In genomic region chr1:91731815-91732214, GRCh38 we compare ENCODE assay signal across 8 cellular contexts.
DNase-seq lines count a peak whose midpoint lies in the region; ATAC-seq, FAIRE-seq and TF ChIP-seq lines count a peak whose summit lies in the region.

No MANE protein-coding gene starts in this region.

- ATAC-seq in A549 (no peak), sciatic nerve (no peak)

- no peak overlapping the region for H3K14ac ChIP-seq in neuronal stem cell (ENCODE audit: low read length)

- 20% methylated on average over 4 of the region's 4 CpGs for WGBS in A549 (ENCODE audit: missing lambda C conversion rate)
- WGBS in neuronal stem cell (ENCODE audit: extremely low coverage in 2 of 2, insufficient read length in 2 of 2, insufficient replicate concordance in 1 of 2), 2 donors, result no CpG with 5 or more reads among the region's 4 CpGs

- no peak for TF ChIP-seq RAD21 in A549 (conservative IDR thresholded peaks at IDR 0.05 in 1 of 2, IDR thresholded peaks at IDR 0.05 in 1 of 2)

- H2AFZ ChIP-seq in neuronal stem cell (ENCODE audit: low read length), result no peak overlapping the region

- H3K18ac ChIP-seq in neuronal stem cell (ENCODE audit: low read length), result no peak overlapping the region

- intact Hi-C loops in sciatic nerve (cut with DNase I), result no loop called here

- POLR2A ChIA-PET in A549 (lab: Yijun Ruan, JAX), result no interaction called here

- TF ChIP-seq POLR2A in A549 (IDR thresholded peaks at IDR 0.05; ENCODE audit: low read length), result no peak

- H3K36me3 ChIP-seq in neuronal stem cell (replicated peaks in 1 of 2; ENCODE audit: control insufficient read depth in 2 of 2, insufficient read depth in 2 of 2, low read length in 2 of 2), result no peaks in the 10 kb centered on the region

- no peak overlapping the region for H2BK120ac ChIP-seq in neuronal stem cell (ENCODE audit: low read depth, low read length)

- no peak for TF ChIP-seq CTCF in A549 (IDR thresholded peaks at IDR 0.05)

- peak overlapping the region; percentile 40 for H4K91ac ChIP-seq in neuronal stem cell (ENCODE audit: low read depth, low read length, poor library complexity)

- no peak for TF ChIP-seq EP300 in A549 (IDR thresholded peaks at IDR 0.05)

- H3K9me3 ChIP-seq in A549 (no peaks in the 10 kb centered on the region), neuronal stem cell (replicated peaks in 1 of 2; ENCODE audit: control insufficient read depth in 2 of 2, insufficient read depth in 1 of 2, low read depth in 1 of 2, low read length in 2 of 2) (no peaks in the 10 kb centered on the region)

- no peak overlapping the region for H2BK5ac ChIP-seq in neuronal stem cell (ENCODE audit: low read length)

- no peak for FAIRE-seq in A549 (lab: Jason Lieb, UNC)

- no peak overlapping the region for H2BK15ac ChIP-seq in neuronal stem cell (ENCODE audit: low read length)

- no peak overlapping the region for H2BK12ac ChIP-seq in neuronal stem cell (ENCODE audit: low read length)

- H3K27me3 ChIP-seq in neuronal stem cell (ENCODE audit: control insufficient read depth in 3 of 3, insufficient read depth in 3 of 3, low read depth in 1 of 3, low read length in 3 of 3), result no peaks in the 10 kb centered on the region

- H2AK5ac ChIP-seq in neuronal stem cell (ENCODE audit: low read depth, low read length), result no peak overlapping the region

- H3K79me1 ChIP-seq in neuronal stem cell (ENCODE audit: low read depth, low read length), result no peaks in the 10 kb centered on the region

- CTCF ChIA-PET in A549 (lab: Yijun Ruan, JAX), result no interaction called here

- H3K4me2 ChIP-seq in A549 (peak overlapping the region; percentile 62), neuronal stem cell (ENCODE audit: insufficient read depth, low read length, poor library complexity, severe bottlenecking) (no peak overlapping the region)

- no peak overlapping the region for H3K4me3 ChIP-seq in A549
- no peak overlapping the region for H3K4me3 ChIP-seq in neuronal stem cell (ENCODE audit: low read length in 2 of 2)

- no peak overlapping the region for H3K4ac ChIP-seq in neuronal stem cell (ENCODE audit: low read length)

- peaks cover 56% of the 10 kb centered on the region for H3K4me1 ChIP-seq in A549
- H3K4me1 ChIP-seq in neuronal stem cell (ENCODE audit: control insufficient read depth in 2 of 2, insufficient read depth in 1 of 2, low read depth in 1 of 2, low read length in 2 of 2), result peaks cover 15 to 17% of the 10 kb centered on the region in 2 donors

- no peak for DNase-seq in A549 (ENCODE audit: low read depth in 1 of 2, low spot score in 1 of 2)
- DNase-seq in NCI-H226, result peak; percentile 80
- DNase-seq in astrocyte of the hippocampus (ENCODE audit: low read depth, low spot score), result peak; percentile 91
- DNase-seq in neuronal stem cell (ENCODE audit: low spot score), result no peak
- DNase-seq in sciatic nerve (ENCODE audit: low spot score), result no peak
- DNase-seq in activated CD4-positive, CD25-positive, alpha-beta regulatory T cell treated with anti-CD3 and anti-CD28 coated beads, Interleukin-2, amount 50 U/mL, for 72 hours, result no peak
- no peak for DNase-seq in RKO (ENCODE audit: low spot score)
- no peak for DNase-seq in NCI-H510A treated with DMSO at 0.1 percent for 48 hours (lab: John Stamatoyannopoulos, UW)

- H3K27ac ChIP-seq in A549 (peak overlapping the region; percentile 51 to 81), neuronal stem cell (replicated peaks; ENCODE audit: low read length) (no peak overlapping the region)

- H3K9ac ChIP-seq in neuronal stem cell (ENCODE audit: low read depth, low read length, poor library complexity), result no peak overlapping the region

- H4K8ac ChIP-seq in neuronal stem cell (ENCODE audit: low read depth, low read length), result no peak overlapping the region

- H3K23ac ChIP-seq in neuronal stem cell (ENCODE audit: low read depth, low read length, poor library complexity), result no peak overlapping the region

TF ChIP-seq in A549, 52 proteins besides CTCF, POLR2A, EP300 and RAD21:
- no peak for TF ChIP-seq HOXA7 (CRISPR knock-in tag; IDR thresholded peaks at IDR 0.05)

Comparison
In these comparisons a context has a peak if more than half of its experiments do, and no peak if none do; other contexts are left out.
1. DNase-seq: peak in NCI-H226 (single experiment) and astrocyte of the hippocampus (single experiment); none in A549 (0 of 2), neuronal stem cell (single experiment), sciatic nerve (single experiment), activated CD4-positive, CD25-positive, alpha-beta regulatory T cell treated with anti-CD3 and anti-CD28 coated beads, Interleukin-2, amount 50 U/mL, for 72 hours (single experiment), RKO (single experiment) and NCI-H510A treated with DMSO at 0.1 percent for 48 hours (single experiment).